ENCODE assay signal across 14 cellular contexts in genomic region chr16:22352119-22352518, GRCh38.
"Had no signal": no experiment of that assay in that cellular context is flagged by ENCODE, and none has a peak within 500 bp of the region (broad histone marks: within the 10 kb centered on the region; RNA-seq: fewer than 3 reads in every experiment).

No MANE protein-coding gene starts in this region.

- DNase-seq: activated CD4-positive, CD25-positive, alpha-beta regulatory T cell treated with anti-CD3 and anti-CD28 coated beads, Interleukin-2, amount 50 U/mL, for 72 hours; activated gamma-delta T cell treated with Interleukin-2 at 50 U/mL for 16 hours; caudate nucleus; colonic mucosa; effector CD8-positive, alpha-beta T cell; heart right ventricle; islet precursor cell; pancreas; stimulated activated CD4-positive, alpha-beta T cell treated with anti-CD3 and anti-CD28 coated beads, Interleukin-4, amount 100 ng/mL, for 24 hours; stimulated activated naive CD8-positive, alpha-beta T cell treated with anti-CD3 and anti-CD28 coated beads, Interleukin-15, amount 100 ng/mL, for 72 hours; T-helper 9 cell; testis had no signal

- H3K27ac ChIP-seq: neural progenitor cell, testis had no signal

- H3K4me3 Mint-ChIP-seq: neural progenitor cell; stimulated activated naive CD8-positive, alpha-beta T cell treated with anti-CD3 and anti-CD28 coated beads, Interleukin-15, amount 100 ng/mL, for 72 hours had no signal

- H3K4me2 ChIP-seq: neural progenitor cell had no signal

- H2AFZ ChIP-seq: neural progenitor cell had no signal

- H3K27ac Mint-ChIP-seq: neural progenitor cell; stimulated activated naive CD8-positive, alpha-beta T cell treated with anti-CD3 and anti-CD28 coated beads, Interleukin-15, amount 100 ng/mL, for 72 hours had no signal

- H3K27me3 Mint-ChIP-seq: stimulated activated naive CD8-positive, alpha-beta T cell treated with anti-CD3 and anti-CD28 coated beads, Interleukin-15, amount 100 ng/mL, for 72 hours had no signal

- H3K9me3 Mint-ChIP-seq: neural progenitor cell had no signal

- H3K36me3 ChIP-seq: neural progenitor cell had no signal

- H3K4me3 ChIP-seq: colonic mucosa, heart right ventricle, neural progenitor cell, pancreas, testis had no signal

- H3K27me3 ChIP-seq: colonic mucosa, heart right ventricle, neural progenitor cell, pancreas, testis had no signal

- H3K4me1 ChIP-seq: neural progenitor cell had no signal

- ATAC-seq: heart right ventricle; left lobe of liver; pancreas; stimulated activated naive CD8-positive, alpha-beta T cell treated with anti-CD3 and anti-CD28 coated beads, Interleukin-15, amount 100 ng/mL, for 72 hours had no signal

- H3K9me3 ChIP-seq: colonic mucosa, heart right ventricle, pancreas, testis had no signal
